In genomic region chr3:42493798-42494151, GRCh38 we compare ENCODE assay signal across 25 cellular contexts. TPM values are rescaled to one million over a fixed set of nuclear protein-coding genes. Genes with fewer than 3 reads are reported as not detected.
DNase-seq lines count a peak whose midpoint lies in the region; ATAC-seq and TF ChIP-seq lines count a peak whose summit lies in the region.
"Had no signal": no experiment of that assay in that cellular context is flagged by ENCODE, and none has a peak within 500 bp of the region (broad histone marks: within the 10 kb centered on the region; RNA-seq: fewer than 3 reads in every experiment).

No MANE protein-coding gene starts in this region.

- intact Hi-C loops in activated B cell treated with CpG ODN at 0.5 μM for 24 hours (cut with micrococcal nuclease): no loop called here

- H3K4me3 Mint-ChIP-seq in activated B cell treated with CpG ODN at 0.5 μM for 24 hours (no peak overlapping the region), type B pancreatic cell (no peak overlapping the region)
- H3K4me3 Mint-ChIP-seq: activated naive CD4-positive, alpha-beta T cell treated with anti-CD3 and anti-CD28 coated beads, Interleukin-2, amount 10 ng/mL, durations not matched to agents 7 days and 5 days; memory B cell; WTC11 had no signal

- no peak for ATAC-seq in activated B cell treated with CpG ODN at 0.5 μM for 24 hours (ENCODE audit: low read depth)
- ATAC-seq: foreskin keratinocyte, left cardiac atrium, WTC11 had no signal

- H3K4me1 Mint-ChIP-seq in activated B cell treated with CpG ODN at 0.5 μM for 24 hours (peaks cover 39% of the 10 kb centered on the region), type B pancreatic cell (ENCODE audit: unreplicated experiment) (peaks cover 12% of the 10 kb centered on the region)

- CTCF ChIA-PET in activated B cell treated with CpG ODN at 0.5 μM for 24 hours (lab: Charles Lee): interaction anchor here (0.6 kb wide), 1 partner anchor 81 kb away, joined by 3 read pairs; no protein-coding TSS in a partner anchor

- POLR2A ChIA-PET in activated B cell treated with CpG ODN at 0.5 μM for 24 hours (lab: Charles Lee): interaction anchor here (1.6 kb wide), 1 partner anchor 9 kb away, joined by 5 read pairs; the partner anchor contains the start of gene VIPR1

- H3K9me3 Mint-ChIP-seq in activated B cell treated with CpG ODN at 0.5 μM for 24 hours: no peaks in the 10 kb centered on the region
- no peaks in the 10 kb centered on the region for H3K9me3 Mint-ChIP-seq in type B pancreatic cell
- H3K9me3 Mint-ChIP-seq: activated naive CD4-positive, alpha-beta T cell treated with anti-CD3 and anti-CD28 coated beads, Interleukin-2, amount 10 ng/mL, durations not matched to agents 7 days and 5 days; memory B cell; WTC11 had no signal

- peaks cover 3% of the 10 kb centered on the region for H3K27me3 Mint-ChIP-seq in activated B cell treated with CpG ODN at 0.5 μM for 24 hours
- peaks cover 39% of the 10 kb centered on the region for H3K27me3 Mint-ChIP-seq in type B pancreatic cell

- peak; percentile 50 for DNase-seq in activated effector memory CD4-positive, alpha-beta T cell treated with anti-CD3 and anti-CD28 coated beads, Interleukin-2, amount 50 U/mL, for 16 hours
- no peak for DNase-seq in activated effector memory CD4-positive, alpha-beta T cell treated with Interleukin-2 at 50 U/mL for 16 hours
- peak; percentile 12 for DNase-seq in activated B cell treated with CpG ODN at 0.5 μM for 24 hours
- peak; percentile 5 for DNase-seq in mucosa of gallbladder (ENCODE audit: low spot score)
- DNase-seq in type B pancreatic cell (ENCODE audit: extremely low spot score, unreplicated experiment): peak; percentile 51
- DNase-seq in NCI-H146 (lab: John Stamatoyannopoulos, UW): no peak
- no peak for DNase-seq in AG08395 (ENCODE audit: low spot score)
- DNase-seq in CD1c-positive myeloid dendritic cell (ENCODE audit: extremely low spot score): no peak
- DNase-seq: activated naive CD4-positive, alpha-beta T cell treated with anti-CD3 and anti-CD28 coated beads, Interleukin-2, amount 10 ng/mL, durations not matched to agents 7 days and 5 days; amygdala; C1 segment of cervical spinal cord; DMS79 treated with DMSO at 0.1 percent for 48 hours; foreskin keratinocyte; GF-D8; HCEC 1CT; left cardiac atrium; MG63; NCI-H1417 treated with DMSO at 0.1 percent for 48 hours; NCI-H345; NCI-H774; SJCRH30; trophoblast cell had no signal

- H3K27ac Mint-ChIP-seq in activated B cell treated with CpG ODN at 0.5 μM for 24 hours (peak overlapping the region; percentile 35), type B pancreatic cell (no peak overlapping the region)
- H3K27ac Mint-ChIP-seq: activated naive CD4-positive, alpha-beta T cell treated with anti-CD3 and anti-CD28 coated beads, Interleukin-2, amount 10 ng/mL, durations not matched to agents 7 days and 5 days; memory B cell; WTC11 had no signal

- H3K36me3 Mint-ChIP-seq in activated B cell treated with CpG ODN at 0.5 μM for 24 hours (ENCODE audit: low read depth): no peaks in the 10 kb centered on the region
- no peaks in the 10 kb centered on the region for H3K36me3 Mint-ChIP-seq in type B pancreatic cell
- H3K36me3 Mint-ChIP-seq: activated naive CD4-positive, alpha-beta T cell treated with anti-CD3 and anti-CD28 coated beads, Interleukin-2, amount 10 ng/mL, durations not matched to agents 7 days and 5 days; memory B cell; WTC11 had no signal

- TF ChIP-seq CTCF in activated B cell treated with CpG ODN at 0.5 μM for 24 hours (IDR thresholded peaks at IDR 0.05) (no peak), type B pancreatic cell (conservative IDR thresholded peaks at IDR 0.05) (no peak)

RNA-seq across cellular contexts. Expression of gene VIPR1, which starts 8.7 kb away (rescaled TPM):
- 3.2 and 3.6 TPM in 2 replicates for total RNA-seq in activated B cell treated with CpG ODN at 0.5 μM for 24 hours
- 91.7 TPM for total RNA-seq in mucosa of gallbladder
- 4.7 and 5.6 TPM in 2 replicates for total RNA-seq in type B pancreatic cell (ENCODE audit: low replicate concordance)
- total RNA-seq: HT1080, SJCRH30 had no signal

Comparison
In these comparisons a context has a peak if more than half of its experiments do, and no peak if none do; other contexts are left out.
1. DNase-seq: peak in activated effector memory CD4-positive, alpha-beta T cell treated with anti-CD3 and anti-CD28 coated beads, Interleukin-2, amount 50 U/mL, for 16 hours (single experiment), activated B cell treated with CpG ODN at 0.5 μM for 24 hours (single experiment), mucosa of gallbladder (single experiment) and type B pancreatic cell (single experiment); none in activated effector memory CD4-positive, alpha-beta T cell treated with Interleukin-2 at 50 U/mL for 16 hours (single experiment), NCI-H146 (single experiment), AG08395 (single experiment) and CD1c-positive myeloid dendritic cell (single experiment).
2. RNA of gene VIPR1, which starts 8.7 kb away (total RNA-seq): 91.7 TPM in mucosa of gallbladder (single experiment); 4.7 to 5.6 TPM in type B pancreatic cell and 3.2 to 3.6 TPM in activated B cell treated with CpG ODN at 0.5 μM for 24 hours; every median in the first group is over 10 times any median in the second.